Comparison of ENCODE assay signal across 17 cellular contexts in genomic region chr3:66326340-66326739, GRCh38.
DNase-seq lines count a peak whose midpoint lies in the region; ATAC-seq and TF ChIP-seq lines count a peak whose summit lies in the region.
"Had no signal": no experiment of that assay in that cellular context is flagged by ENCODE, and none has a peak within 500 bp of the region (broad histone marks: within the 10 kb centered on the region; RNA-seq: fewer than 3 reads in every experiment).

No MANE protein-coding gene starts in this region.

- POLR2A ChIA-PET in activated CD8-positive, alpha-beta T cell treated with anti-CD3 and anti-CD28 coated beads for 36 hours (lab: Charles Lee): interaction anchor here (0.6 kb wide), 1 partner anchor 997 kb away, joined by 3 read pairs; no protein-coding TSS in a partner anchor

- no peak overlapping the region for H3K4me3 Mint-ChIP-seq in activated CD8-positive, alpha-beta T cell treated with anti-CD3 and anti-CD28 coated beads for 36 hours
- H3K4me3 Mint-ChIP-seq: CD4-positive, alpha-beta T cell; IgD-negative memory B cell had no signal

- H3K27me3 ChIP-seq in psoas muscle (ENCODE audit: insufficient read depth in 3 of 3, low read length in 2 of 3): no peaks in the 10 kb centered on the region
- H3K27me3 ChIP-seq: BLaER1 had no signal

- no peaks in the 10 kb centered on the region for H3K9me3 ChIP-seq in psoas muscle

- DNase-seq in Right ventricle myocardium superior: peak; percentile 55
- no peak for DNase-seq in cardiac septum (ENCODE audit: low spot score)
- peak; percentile 50 for DNase-seq in left ventricle myocardium superior
- peak in 1 of 2 donors; percentile 69 for DNase-seq in psoas muscle
- no peak for DNase-seq in activated CD8-positive, alpha-beta T cell treated with anti-CD3 and anti-CD28 coated beads for 36 hours
- DNase-seq in foreskin melanocyte: no peak
- DNase-seq: CD4-positive, alpha-beta T cell; MM.1S; NCI-H2029 treated with DMSO at 0.1 percent for 48 hours; NCI-H446 treated with DMSO at 0.1 percent for 48 hours; NCI-H526; RPMI8226; SHP77 treated with DMSO at 0.1 percent for 48 hours had no signal

- H3K27me3 Mint-ChIP-seq in activated CD8-positive, alpha-beta T cell treated with anti-CD3 and anti-CD28 coated beads for 36 hours: no peaks in the 10 kb centered on the region
- H3K27me3 Mint-ChIP-seq: CD4-positive, alpha-beta T cell; IgD-negative memory B cell had no signal

- peak overlapping the region; percentile 9 for H3K4me3 ChIP-seq in psoas muscle
- H3K4me3 ChIP-seq: BLaER1 had no signal

- H3K9me3 Mint-ChIP-seq in activated CD8-positive, alpha-beta T cell treated with anti-CD3 and anti-CD28 coated beads for 36 hours: no peaks in the 10 kb centered on the region
- H3K9me3 Mint-ChIP-seq: CD4-positive, alpha-beta T cell; IgD-negative memory B cell had no signal

- H3K4me1 Mint-ChIP-seq in activated CD8-positive, alpha-beta T cell treated with anti-CD3 and anti-CD28 coated beads for 36 hours (ENCODE audit: low read depth): peaks cover 11% of the 10 kb centered on the region

- no peaks in the 10 kb centered on the region for H3K36me3 ChIP-seq in psoas muscle (ENCODE audit: insufficient read depth in 1 of 2, low read depth in 1 of 2)
- H3K36me3 ChIP-seq: BLaER1 had no signal

- intact Hi-C loops in Right ventricle myocardium superior (cut with DNase I): no loop called here
- intact Hi-C loops in cardiac septum (cut with DNase I): no loop called here
- intact Hi-C loops in left ventricle myocardium superior (cut with micrococcal nuclease): no loop called here
- intact Hi-C loops in psoas muscle (cut with DNase I): loop anchor here in 1 of 2 donors (5.0 kb wide), 1 partner anchor 46 kb away; no protein-coding TSS in a partner anchor
- intact Hi-C loops in activated CD8-positive, alpha-beta T cell treated with anti-CD3 and anti-CD28 coated beads for 36 hours (cut with micrococcal nuclease): no loop called here

- CTCF ChIA-PET in activated CD8-positive, alpha-beta T cell treated with anti-CD3 and anti-CD28 coated beads for 36 hours (lab: Charles Lee): no interaction called here

- 19 to 33% (median 28%) methylated on average over 6 of the region's 6 CpGs for WGBS in psoas muscle, 3 donors

- ATAC-seq in Right ventricle myocardium superior (ENCODE audit: poor library complexity) (peak; percentile 88), left ventricle myocardium superior (peak; percentile 77), psoas muscle (peak; percentile 86 to 96 (median 92)), GM21717 (IDR thresholded peaks at IDR 0.05; ENCODE audit: unreplicated experiment) (no peak)
- no peak for ATAC-seq in activated CD8-positive, alpha-beta T cell treated with anti-CD3 and anti-CD28 coated beads for 36 hours

- TF ChIP-seq CTCF in psoas muscle (IDR thresholded peaks at IDR 0.05): no peak
- TF ChIP-seq CTCF in activated CD8-positive, alpha-beta T cell treated with anti-CD3 and anti-CD28 coated beads for 36 hours (IDR thresholded peaks at IDR 0.05): no peak

- peaks cover 14% of the 10 kb centered on the region for H3K4me1 ChIP-seq in psoas muscle

- no peak overlapping the region for H3K27ac ChIP-seq in psoas muscle
- H3K27ac ChIP-seq: BLaER1, KMS-11 had no signal

- peaks cover 5% of the 10 kb centered on the region for H3K36me3 Mint-ChIP-seq in activated CD8-positive, alpha-beta T cell treated with anti-CD3 and anti-CD28 coated beads for 36 hours (ENCODE audit: low read depth)

- H3K27ac Mint-ChIP-seq in activated CD8-positive, alpha-beta T cell treated with anti-CD3 and anti-CD28 coated beads for 36 hours: no peak overlapping the region
- H3K27ac Mint-ChIP-seq: CD4-positive, alpha-beta T cell; IgD-negative memory B cell had no signal

Comparison
In these comparisons a context has a peak if more than half of its experiments do, and no peak if none do; other contexts are left out.
1. DNase-seq: peak in Right ventricle myocardium superior (single experiment) and left ventricle myocardium superior (single experiment); none in cardiac septum (single experiment), activated CD8-positive, alpha-beta T cell treated with anti-CD3 and anti-CD28 coated beads for 36 hours (single experiment) and foreskin melanocyte (single experiment).
2. ATAC-seq: peak in Right ventricle myocardium superior (single experiment), left ventricle myocardium superior (single experiment) and psoas muscle (4 of 4); none in GM21717 (single experiment) and activated CD8-positive, alpha-beta T cell treated with anti-CD3 and anti-CD28 coated beads for 36 hours (single experiment).